23 cellular contexts compared by ENCODE assay signal in genomic region chr5:76425940-76426339, GRCh38. TPM values are rescaled to one million over a fixed set of nuclear protein-coding genes. Genes with fewer than 3 reads are reported as not detected.
DNase-seq lines count a peak whose midpoint lies in the region; TF ChIP-seq lines count a peak whose summit lies in the region.
"Had no signal": no experiment of that assay in that cellular context is flagged by ENCODE, and none has a peak within 500 bp of the region (broad histone marks: within the 10 kb centered on the region; RNA-seq: fewer than 3 reads in every experiment).

No MANE protein-coding gene starts in this region.

- no peak for TF ChIP-seq POLR2A in thyroid gland (IDR thresholded peaks at IDR 0.05)

- peak overlapping the region; percentile 87 to 98 (median 95) for H3K27ac Mint-ChIP-seq in brain
- H3K27ac Mint-ChIP-seq: activated T-helper 1 cell treated with anti-CD3 and anti-CD28 coated beads, Interleukin-12 subunit alpha, Interleukin-12 subunit beta, Interleukin-2, Interleukin-4 antibody, amounts not matched to agents 30 ng/mL and 10 ng/mL and 1 ng/mL, durations not matched to agents 14 hours and 24 hours and 36 hours had no signal

- H3K27ac ChIP-seq in iPS-20b (ENCODE audit: low read length) (peak overlapping the region; percentile 61), thyroid gland (peak overlapping the region; percentile 0 to 17 (median 15))
- H3K27ac ChIP-seq: 22Rv1, heart right ventricle, left ventricle myocardium inferior, RWPE1 had no signal

- H3K36me3 ChIP-seq in iPS-20b (ENCODE audit: insufficient read depth, low read depth, low read length) (no peaks in the 10 kb centered on the region), thyroid gland (no peaks in the 10 kb centered on the region)
- H3K36me3 ChIP-seq: HAP-1, heart right ventricle, left ventricle myocardium inferior had no signal

- DNase-seq in DMS 273 (lab: John Stamatoyannopoulos, UW; ENCODE audit: unreplicated experiment) (peak; percentile 15), DMS 273 treated with DMSO at 0.1 percent for 48 hours (lab: John Stamatoyannopoulos, UW) (no peak), thyroid gland (peak in 1 of 2 donors; percentile 38), SKM-1 (lab: John Stamatoyannopoulos, UW; ENCODE audit: unreplicated experiment) (no peak), RPMI8226 (no peak)
- no peak for DNase-seq in stimulated activated CD4-positive, alpha-beta T cell treated with anti-CD3 and anti-CD28 coated beads, Interleukin-1b, Interleukin-23, amount 100 ng/mL, for 48 hours
- DNase-seq: activated naive CD4-positive, alpha-beta T cell treated with anti-CD3 and anti-CD28 coated beads, Interleukin-2, amount 50 U/mL, for 16 hours; amygdala; DMS79 treated with DMSO at 0.1 percent for 48 hours; heart right ventricle; left ventricle myocardium inferior; NCI-H1048; NCI-H187; NCI-H69; posterior cingulate gyrus; T-helper 9 cell; trophoblast cell had no signal

- H3K9me3 Mint-ChIP-seq in brain, result no peaks in the 10 kb centered on the region
- H3K9me3 Mint-ChIP-seq: activated T-helper 1 cell treated with anti-CD3 and anti-CD28 coated beads, Interleukin-12 subunit alpha, Interleukin-12 subunit beta, Interleukin-2, Interleukin-4 antibody, amounts not matched to agents 30 ng/mL and 10 ng/mL and 1 ng/mL, durations not matched to agents 14 hours and 24 hours and 36 hours had no signal

- H3K27me3 ChIP-seq in iPS-20b (ENCODE audit: insufficient read depth, low read length) (no peaks in the 10 kb centered on the region), thyroid gland (no peaks in the 10 kb centered on the region)

- H3K4me3 Mint-ChIP-seq in brain, result peak overlapping the region in 4 of 5 experiments; percentile 4 to 84 (median 78)
- H3K4me3 Mint-ChIP-seq: activated T-helper 1 cell treated with anti-CD3 and anti-CD28 coated beads, Interleukin-12 subunit alpha, Interleukin-12 subunit beta, Interleukin-2, Interleukin-4 antibody, amounts not matched to agents 30 ng/mL and 10 ng/mL and 1 ng/mL, durations not matched to agents 14 hours and 24 hours and 36 hours had no signal

- peak overlapping the region; percentile 24; the same call in 1 of the 2 replicates for H3K9ac ChIP-seq in iPS-20b (ENCODE audit: low read depth, low read length)

- H3K27me3 Mint-ChIP-seq in brain, result peaks cover 3% of the 10 kb centered on the region

- WGBS in thyroid gland, 2 donors, result 71 to 79% methylated on average over 5 to 6 of the region's 6 CpGs

- peaks cover 42% of the 10 kb centered on the region for H3K4me1 ChIP-seq in iPS-20b (ENCODE audit: insufficient read depth, low read length)
- H3K4me1 ChIP-seq in thyroid gland, result peaks cover 32 to 57% of the 10 kb centered on the region in 2 donors
- H3K4me1 ChIP-seq: left ventricle myocardium inferior had no signal

- TF ChIP-seq CTCF in brain (conservative IDR thresholded peaks at IDR 0.05), result no peak
- TF ChIP-seq CTCF in thyroid gland (IDR thresholded peaks at IDR 0.05), result no peak

- H3K4me3 ChIP-seq in iPS-20b (ENCODE audit: low read length) (peak overlapping the region; percentile 49), thyroid gland (replicated peaks in 1 of 3) (no peak overlapping the region)
- H3K4me3 ChIP-seq: HAP-1, heart right ventricle, left ventricle myocardium inferior had no signal

- intact Hi-C loops in thyroid gland (cut with DNase I), result no loop called here

- no peaks in the 10 kb centered on the region for H3K36me3 Mint-ChIP-seq in brain

- peaks cover 75% of the 10 kb centered on the region for H3K4me1 Mint-ChIP-seq in brain

- H3K9me3 ChIP-seq in iPS-20b (ENCODE audit: insufficient read depth, low read depth, low read length) (no peaks in the 10 kb centered on the region), thyroid gland (no peaks in the 10 kb centered on the region)
- H3K9me3 ChIP-seq: HAP-1, heart right ventricle, left ventricle myocardium inferior had no signal

RNA-seq across cellular contexts. Expression of gene IQGAP2, which starts 22.9 kb away (rescaled TPM):
- polyA plus RNA-seq in brain (ENCODE audit: insufficient read depth, low read depth, low replicate concordance), result 0.39 TPM
- total RNA-seq in thyroid gland, result 10 to 100 TPM; 55.1 to 85.5 (median 64.0) TPM
